Comparison of ENCODE assay signal across 2 cellular contexts in genomic region chr10:120940299-120940900, GRCh38.
TF ChIP-seq lines count a peak whose summit lies in the region.

No MANE protein-coding gene starts in this region.

TF ChIP-seq in IMR-90, 13 proteins besides CTCF, POLR2A, EP300 and RAD21:
- no peak for TF ChIP-seq MAFK (IDR thresholded peaks at IDR 0.05; ENCODE audit: low read depth, low read length)
- no peak for TF ChIP-seq CEBPB (IDR thresholded peaks at IDR 0.05; ENCODE audit: low read depth, low read length)
- no peak for TF ChIP-seq CHD1 (IDR thresholded peaks at IDR 0.05; ENCODE audit: low read depth, low read length)
- no peak for TF ChIP-seq BHLHE40 (IDR thresholded peaks at IDR 0.05; ENCODE audit: low read depth, low read length)
- no peak for TF ChIP-seq MXI1 (IDR thresholded peaks at IDR 0.05; ENCODE audit: borderline replicate concordance, low read depth, low read length)
- TF ChIP-seq ELK1 (IDR thresholded peaks at IDR 0.05; ENCODE audit: borderline replicate concordance, low read depth, low read length) = no peak
- TF ChIP-seq RFX5 (IDR thresholded peaks at IDR 0.05; ENCODE audit: low read depth, low read length) = no peak
- no peak for TF ChIP-seq MAZ (IDR thresholded peaks at IDR 0.05; ENCODE audit: borderline replicate concordance, low read depth, low read length)
- TF ChIP-seq USF2 (IDR thresholded peaks at IDR 0.05; ENCODE audit: low read depth, low read length) = no peak
- TF ChIP-seq NFE2L2 (IDR thresholded peaks at IDR 0.05; ENCODE audit: low read depth, low read length) = no peak

TF ChIP-seq in WTC11, 78 proteins besides CTCF, POLR2A, EP300 and RAD21:
- TF ChIP-seq, protein P1, sequence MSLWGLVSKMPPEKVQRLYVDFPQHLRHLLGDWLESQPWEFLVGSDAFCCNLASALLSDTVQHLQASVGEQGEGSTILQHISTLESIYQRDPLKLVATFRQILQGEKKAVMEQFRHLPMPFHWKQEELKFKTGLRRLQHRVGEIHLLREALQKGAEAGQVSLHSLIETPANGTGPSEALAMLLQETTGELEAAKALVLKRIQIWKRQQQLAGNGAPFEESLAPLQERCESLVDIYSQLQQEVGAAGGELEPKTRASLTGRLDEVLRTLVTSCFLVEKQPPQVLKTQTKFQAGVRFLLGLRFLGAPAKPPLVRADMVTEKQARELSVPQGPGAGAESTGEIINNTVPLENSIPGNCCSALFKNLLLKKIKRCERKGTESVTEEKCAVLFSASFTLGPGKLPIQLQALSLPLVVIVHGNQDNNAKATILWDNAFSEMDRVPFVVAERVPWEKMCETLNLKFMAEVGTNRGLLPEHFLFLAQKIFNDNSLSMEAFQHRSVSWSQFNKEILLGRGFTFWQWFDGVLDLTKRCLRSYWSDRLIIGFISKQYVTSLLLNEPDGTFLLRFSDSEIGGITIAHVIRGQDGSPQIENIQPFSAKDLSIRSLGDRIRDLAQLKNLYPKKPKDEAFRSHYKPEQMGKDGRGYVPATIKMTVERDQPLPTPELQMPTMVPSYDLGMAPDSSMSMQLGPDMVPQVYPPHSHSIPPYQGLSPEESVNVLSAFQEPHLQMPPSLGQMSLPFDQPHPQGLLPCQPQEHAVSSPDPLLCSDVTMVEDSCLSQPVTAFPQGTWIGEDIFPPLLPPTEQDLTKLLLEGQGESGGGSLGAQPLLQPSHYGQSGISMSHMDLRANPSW (CRISPR knock-in tag; conservative IDR thresholded peaks at IDR 0.05; ENCODE audit: low read depth) = no peak
- TF ChIP-seq OVOL2 (CRISPR knock-in tag; IDR thresholded peaks at IDR 0.05; ENCODE audit: borderline replicate concordance) (no peak), ZNF121 (CRISPR knock-in tag; IDR thresholded peaks at IDR 0.05) (no peak), ZNF423 (CRISPR knock-in tag; IDR thresholded peaks at IDR 0.05) (no peak), ZNF512 (CRISPR knock-in tag; IDR thresholded peaks at IDR 0.05; ENCODE audit: borderline replicate concordance) (no peak), NR3C1 (CRISPR knock-in tag; conservative IDR thresholded peaks at IDR 0.05; ENCODE audit: low read depth) (no peak), TCF7 (CRISPR knock-in tag; IDR thresholded peaks at IDR 0.05; ENCODE audit: low read depth) (no peak), IRF1 (CRISPR knock-in tag; IDR thresholded peaks at IDR 0.05) (no peak), CDX4 (CRISPR knock-in tag; IDR thresholded peaks at IDR 0.05; ENCODE audit: borderline replicate concordance) (no peak), ZNF532 (CRISPR knock-in tag; IDR thresholded peaks at IDR 0.05; ENCODE audit: borderline replicate concordance) (no peak), ZSCAN18 (CRISPR knock-in tag; IDR thresholded peaks at IDR 0.05) (no peak), GTF2I (CRISPR knock-in tag; conservative IDR thresholded peaks at IDR 0.05) (no peak), AFF4 (CRISPR knock-in tag; IDR thresholded peaks at IDR 0.05; ENCODE audit: borderline replicate concordance) (no peak), ZNF396 (CRISPR knock-in tag; IDR thresholded peaks at IDR 0.05; ENCODE audit: borderline replicate concordance) (no peak)
- TF ChIP-seq, protein P2, sequence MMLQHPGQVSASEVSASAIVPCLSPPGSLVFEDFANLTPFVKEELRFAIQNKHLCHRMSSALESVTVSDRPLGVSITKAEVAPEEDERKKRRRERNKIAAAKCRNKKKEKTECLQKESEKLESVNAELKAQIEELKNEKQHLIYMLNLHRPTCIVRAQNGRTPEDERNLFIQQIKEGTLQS (CRISPR knock-in tag; conservative IDR thresholded peaks at IDR 0.05) = no peak
